Comparison of ENCODE assay signal across 8 cellular contexts in genomic region chr6:26577720-26578072, GRCh38. TPM values are rescaled to one million over a fixed set of nuclear protein-coding genes. Genes with fewer than 3 reads are reported as not detected.
DNase-seq lines count a peak whose midpoint lies in the region; ATAC-seq and TF ChIP-seq lines count a peak whose summit lies in the region.

No MANE protein-coding gene starts in this region.

- peak overlapping the region; percentile 88 for H3K4me3 Mint-ChIP-seq in activated CD4-positive, alpha-beta T cell treated with anti-CD3 and anti-CD28 coated beads, Interleukin-2, amount 10 ng/mL, durations not matched to agents 24 days and 14 days
- peak overlapping the region; percentile 82 for H3K4me3 Mint-ChIP-seq in activated CD4-positive, alpha-beta memory T cell treated with anti-CD3 and anti-CD28 coated beads, Interleukin-2, amount 10 ng/mL, durations not matched to agents 7 days and 5 days

- intact Hi-C loops in activated CD4-positive, alpha-beta T cell treated with anti-CD3 and anti-CD28 coated beads, Interleukin-2, amount 10 ng/mL, durations not matched to agents 24 days and 14 days (cut with micrococcal nuclease), result loop anchor here (1.0 to 10.0 kb wide), 2 partner anchors 19 to 1107 kb away; partner anchors contain the start of gene ABT1
- intact Hi-C loops in left colon (cut with DNase I, micrococcal nuclease), result loop anchor here in 1 of 2 donors (10.0 kb wide), 1 partner anchor 243 kb away; no protein-coding TSS in a partner anchor

- H3K4me3 ChIP-seq in foreskin fibroblast (ENCODE audit: low read depth in 1 of 2, low read length in 2 of 2), result peak overlapping the region; percentile 60 to 66
- H3K4me3 ChIP-seq in skeletal muscle satellite cell (ENCODE audit: low read length), result peak overlapping the region; percentile 69

- peak overlapping the region; percentile 88 for H3K4me2 ChIP-seq in skeletal muscle satellite cell (ENCODE audit: low read length)

- no peak for DNase-seq in activated CD4-positive, alpha-beta T cell treated with anti-CD3 and anti-CD28 coated beads, Interleukin-2, amount 10 ng/mL, durations not matched to agents 24 days and 14 days
- no peak for DNase-seq in activated CD4-positive, alpha-beta T cell treated with anti-CD3 and anti-CD28 coated beads for 4 hours
- no peak for DNase-seq in activated CD4-positive, alpha-beta memory T cell treated with anti-CD3 and anti-CD28 coated beads, Interleukin-2, amount 10 ng/mL, durations not matched to agents 7 days and 5 days
- DNase-seq in foreskin fibroblast, result no peak
- DNase-seq in left colon, result no peak

- peak overlapping the region; percentile 43 for H3K9ac ChIP-seq in skeletal muscle satellite cell (ENCODE audit: low read depth, low read length)

- H3K27me3 ChIP-seq in skeletal muscle satellite cell (ENCODE audit: control insufficient read depth, insufficient read depth, low read length), result peaks cover 10% of the 10 kb centered on the region

- peaks cover 22% of the 10 kb centered on the region for H3K27me3 Mint-ChIP-seq in activated CD4-positive, alpha-beta T cell treated with anti-CD3 and anti-CD28 coated beads, Interleukin-2, amount 10 ng/mL, durations not matched to agents 24 days and 14 days
- H3K27me3 Mint-ChIP-seq in activated CD4-positive, alpha-beta memory T cell treated with anti-CD3 and anti-CD28 coated beads, Interleukin-2, amount 10 ng/mL, durations not matched to agents 7 days and 5 days, result peaks cover 32% of the 10 kb centered on the region

- TF ChIP-seq CTCF in foreskin fibroblast (IDR thresholded peaks at IDR 0.05; ENCODE audit: low read depth, low read length), result no peak

- peaks cover 5% of the 10 kb centered on the region for H3K4me1 ChIP-seq in skeletal muscle satellite cell (ENCODE audit: control insufficient read depth, insufficient read depth, low read length)

- CTCF ChIA-PET in activated CD4-positive, alpha-beta memory T cell treated with anti-CD3 and anti-CD28 coated beads, Interleukin-2, amount 10 ng/mL, durations not matched to agents 7 days and 5 days (lab: Charles Lee), result interaction anchor here (0.9 to 6.5 kb wide), 3 partner anchors 12 to 552 kb away, joined by 3 to 43 read pairs (median 7); partner anchors contain the start of gene ABT1

- POLR2A ChIA-PET in activated CD4-positive, alpha-beta memory T cell treated with anti-CD3 and anti-CD28 coated beads, Interleukin-2, amount 10 ng/mL, durations not matched to agents 7 days and 5 days (lab: Charles Lee), result interaction anchor here (1.3 to 1.7 kb wide), 2 partner anchors 40 to 569 kb away, joined by 3 to 4 read pairs; partner anchors contain the start of gene HMGN4

- peaks cover 16% of the 10 kb centered on the region for H3K4me1 Mint-ChIP-seq in activated CD4-positive, alpha-beta T cell treated with anti-CD3 and anti-CD28 coated beads, Interleukin-2, amount 10 ng/mL, durations not matched to agents 24 days and 14 days
- peaks cover 21% of the 10 kb centered on the region for H3K4me1 Mint-ChIP-seq in activated CD4-positive, alpha-beta memory T cell treated with anti-CD3 and anti-CD28 coated beads, Interleukin-2, amount 10 ng/mL, durations not matched to agents 7 days and 5 days

- H3K27ac Mint-ChIP-seq in activated CD4-positive, alpha-beta T cell treated with anti-CD3 and anti-CD28 coated beads, Interleukin-2, amount 10 ng/mL, durations not matched to agents 24 days and 14 days, result peak overlapping the region; percentile 83
- no peak overlapping the region for H3K27ac Mint-ChIP-seq in activated CD4-positive, alpha-beta memory T cell treated with anti-CD3 and anti-CD28 coated beads, Interleukin-2, amount 10 ng/mL, durations not matched to agents 7 days and 5 days

- H3K36me3 ChIP-seq in skeletal muscle satellite cell (ENCODE audit: insufficient read depth, low read length), result no peaks in the 10 kb centered on the region

- peaks cover 8% of the 10 kb centered on the region for H3K9me3 Mint-ChIP-seq in activated CD4-positive, alpha-beta T cell treated with anti-CD3 and anti-CD28 coated beads, Interleukin-2, amount 10 ng/mL, durations not matched to agents 24 days and 14 days
- peaks cover 7% of the 10 kb centered on the region for H3K9me3 Mint-ChIP-seq in activated CD4-positive, alpha-beta memory T cell treated with anti-CD3 and anti-CD28 coated beads, Interleukin-2, amount 10 ng/mL, durations not matched to agents 7 days and 5 days

- peaks cover 4% of the 10 kb centered on the region for H3K36me3 Mint-ChIP-seq in activated CD4-positive, alpha-beta T cell treated with anti-CD3 and anti-CD28 coated beads, Interleukin-2, amount 10 ng/mL, durations not matched to agents 24 days and 14 days (ENCODE audit: low read depth)
- peaks cover 11% of the 10 kb centered on the region for H3K36me3 Mint-ChIP-seq in activated CD4-positive, alpha-beta memory T cell treated with anti-CD3 and anti-CD28 coated beads, Interleukin-2, amount 10 ng/mL, durations not matched to agents 7 days and 5 days (ENCODE audit: low read depth)

- no peaks in the 10 kb centered on the region for H3K9me3 ChIP-seq in skeletal muscle satellite cell (replicated peaks; ENCODE audit: low read length)

- ATAC-seq in left colon, result no peak
- ATAC-seq in GM19467 (IDR thresholded peaks at IDR 0.05; ENCODE audit: unreplicated experiment), result no peak
- no peak for ATAC-seq in GM18909 (IDR thresholded peaks at IDR 0.05; ENCODE audit: poor library complexity, unreplicated experiment)

RNA-seq across cellular contexts. Expression of gene ABT1, which starts 19.1 kb away (rescaled TPM):
- total RNA-seq in activated CD4-positive, alpha-beta T cell treated with anti-CD3 and anti-CD28 coated beads, Interleukin-2, amount 10 ng/mL, durations not matched to agents 24 days and 14 days, result 31.9 and 32.1 TPM in 2 replicates
- 10 to 100 TPM; 26.3 to 26.8 TPM for total RNA-seq in activated CD4-positive, alpha-beta memory T cell treated with anti-CD3 and anti-CD28 coated beads, Interleukin-2, amount 10 ng/mL, durations not matched to agents 7 days and 5 days
- total RNA-seq in skeletal muscle satellite cell (2012; rRNA removed), result 12.9 and 15.1 TPM in 2 replicates
- 10 to 100 TPM; 12.7 to 15.4 TPM for total RNA-seq in left colon

RNA-seq across cellular contexts. Expression of gene HMGN4, which starts 39.5 kb away (rescaled TPM):
- total RNA-seq in activated CD4-positive, alpha-beta T cell treated with anti-CD3 and anti-CD28 coated beads, Interleukin-2, amount 10 ng/mL, durations not matched to agents 24 days and 14 days, result 81.6 and 83.4 TPM in 2 replicates
- total RNA-seq in activated CD4-positive, alpha-beta memory T cell treated with anti-CD3 and anti-CD28 coated beads, Interleukin-2, amount 10 ng/mL, durations not matched to agents 7 days and 5 days, result 100 to 1,000 TPM; 108 to 109 TPM
- total RNA-seq in skeletal muscle satellite cell (2012; rRNA removed), result 65.7 and 77.8 TPM in 2 replicates
- total RNA-seq in left colon, result 10 to 100 TPM; 54.9 to 55.7 TPM
